Comparison of ENCODE assay signal across 9 cellular contexts in the genomic region with DNA sequence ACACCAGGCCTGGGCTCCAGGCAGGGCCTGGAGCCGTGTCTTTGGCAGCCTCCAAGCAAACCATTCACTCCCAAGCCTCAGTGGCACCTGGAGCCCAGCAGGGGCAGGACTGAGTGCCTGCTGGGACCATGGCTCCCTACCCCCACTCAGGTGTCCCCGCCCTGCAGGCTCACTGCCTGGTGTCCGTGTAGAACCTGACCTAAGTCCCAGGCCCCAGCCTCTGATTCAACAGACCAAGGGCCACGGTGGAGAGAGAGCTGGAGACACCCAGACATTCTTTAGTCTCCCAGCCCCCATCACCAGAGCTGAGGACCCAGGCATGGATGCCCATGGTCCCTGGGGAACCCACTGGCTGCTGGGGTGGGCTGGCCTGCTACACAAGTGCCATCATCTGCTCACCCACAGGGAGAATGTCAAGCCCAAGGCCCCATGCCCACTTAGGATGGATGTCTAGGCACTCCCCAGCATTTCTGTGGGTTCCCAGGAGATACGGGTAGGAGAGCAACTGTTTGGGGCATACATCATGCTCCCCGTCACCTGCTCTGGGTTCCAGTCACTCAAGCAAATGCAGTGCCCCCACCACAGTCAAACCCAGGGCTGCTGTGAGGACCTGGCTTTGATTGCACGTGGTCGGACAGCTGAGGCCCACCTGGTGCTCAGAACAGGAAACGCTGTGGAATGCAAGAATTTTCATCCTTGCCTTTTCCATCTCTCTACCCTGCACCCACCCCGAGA. TPM values are rescaled to one million over a fixed set of nuclear protein-coding genes. Genes with fewer than 3 reads are reported as not detected.
DNase-seq lines count a peak whose midpoint lies in the region; TF ChIP-seq lines count a peak whose summit lies in the region.
"Had no signal": no experiment of that assay in that cellular context is flagged by ENCODE, and none has a peak within 500 bp of the region (broad histone marks: within the 10 kb centered on the region; RNA-seq: fewer than 3 reads in every experiment).

No MANE protein-coding gene starts in this region.

- H3K27ac ChIP-seq in mammary epithelial cell (ENCODE audit: insufficient read depth, low read depth, low read length) = no peak overlapping the region
- no peak overlapping the region for H3K27ac ChIP-seq in neural progenitor cell
- no peak overlapping the region for H3K27ac ChIP-seq in stomach

- no peak overlapping the region for H3K9ac ChIP-seq in mammary epithelial cell (ENCODE audit: insufficient read depth, low read length)
- no peak overlapping the region for H3K9ac ChIP-seq in neural progenitor cell

- peaks cover 10% of the 10 kb centered on the region for H3K36me3 ChIP-seq in mammary epithelial cell (ENCODE audit: insufficient read depth, low read length)
- no peaks in the 10 kb centered on the region for H3K36me3 ChIP-seq in neural progenitor cell
- H3K36me3 ChIP-seq in stomach = peaks cover 0 to 36% (median 15%) of the 10 kb centered on the region in 4 donors

- 86% methylated on average over 10 of the region's 10 CpGs for WGBS in mammary epithelial cell (ENCODE audit: low coverage, missing lambda C conversion rate)
- WGBS in stomach, 5 donors = 74 to 81% (median 75%) methylated on average over 6 to 10 of the region's 10 CpGs

- no peak overlapping the region for H3K27ac Mint-ChIP-seq in neural progenitor cell

- dilution Hi-C loops in mammary epithelial cell (cut with HindIII; ENCODE audit: low sequenced_read_pairs) = no loop called here

- H3K27me3 ChIP-seq in mammary epithelial cell (ENCODE audit: insufficient read depth, low read length) = no peaks in the 10 kb centered on the region
- H3K27me3 ChIP-seq in neural progenitor cell = no peaks in the 10 kb centered on the region
- H3K27me3 ChIP-seq in stomach = no peaks in the 10 kb centered on the region

- H3K4me3 ChIP-seq in mammary epithelial cell (replicated peaks in 1 of 3; ENCODE audit: insufficient read depth in 1 of 3, low read depth in 2 of 3, low read length in 3 of 3) = no peak overlapping the region
- no peak overlapping the region for H3K4me3 ChIP-seq in neural progenitor cell
- no peak overlapping the region for H3K4me3 ChIP-seq in stomach

- CTCF ChIA-PET in mammary epithelial cell (lab: Charles Lee; ENCODE audit: low non-redundant PET) = no interaction called here

- H3K27me3 Mint-ChIP-seq in neural progenitor cell (ENCODE audit: insufficient read depth, low read depth) = peaks cover 29% of the 10 kb centered on the region

- TF ChIP-seq CTCF in mammary epithelial cell (conservative IDR thresholded peaks at IDR 0.05 in 1 of 2, IDR thresholded peaks at IDR 0.05 in 1 of 2; ENCODE audit: extremely low read depth in 1 of 2, insufficient read depth in 1 of 2, low read depth in 1 of 2, low read length in 2 of 2) (no peak), neural progenitor cell (IDR thresholded peaks at IDR 0.05) (no peak), stomach (IDR thresholded peaks at IDR 0.05) (no peak)

- H3K9me3 ChIP-seq in mammary epithelial cell (replicated peaks; ENCODE audit: insufficient read depth, low read length) = no peaks in the 10 kb centered on the region
- H3K9me3 ChIP-seq in neural progenitor cell (ENCODE audit: low read depth) = no peaks in the 10 kb centered on the region
- H3K9me3 ChIP-seq in stomach = peaks cover 0 to 3% (median 2%) of the 10 kb centered on the region in 4 donors

- peak overlapping the region; percentile 63 for H3K4me3 Mint-ChIP-seq in neural progenitor cell

- no peak for TF ChIP-seq POLR2A in stomach (IDR thresholded peaks at IDR 0.05)

- H3K4me1 Mint-ChIP-seq in neural progenitor cell = peaks cover 26% of the 10 kb centered on the region

- H2AFZ ChIP-seq in mammary epithelial cell (ENCODE audit: low read depth, low read length) (no peak overlapping the region), neural progenitor cell (replicated peaks) (no peak overlapping the region)

- TF ChIP-seq EP300 in stomach (IDR thresholded peaks at IDR 0.05) = no peak

- intact Hi-C loops in mammary epithelial cell (cut with micrococcal nuclease) (no loop called here), stomach (cut with DNase I; ENCODE audit: low total_unique reads) (no loop called here)

- H3K79me2 ChIP-seq in mammary epithelial cell (ENCODE audit: insufficient read depth, low read length) (no peaks in the 10 kb centered on the region), neural progenitor cell (ENCODE audit: low read depth) (no peaks in the 10 kb centered on the region)

- in situ Hi-C loops in mammary epithelial cell (cut with MboI; ENCODE audit: low sequenced_read_pairs in 2 of 2) = no loop called here

- peaks cover 10% of the 10 kb centered on the region for H3F3A ChIP-seq in neural progenitor cell (ENCODE audit: low read depth)

- peak; percentile 29 for DNase-seq in EL
- DNase-seq in HuH-7.5 (ENCODE audit: low spot score) = peak; percentile 33
- peak; percentile 27 for DNase-seq in mammary epithelial cell
- DNase-seq in neural progenitor cell (ENCODE audit: low spot score) = no peak
- no peak for DNase-seq in amniotic stem cell (lab: John Stamatoyannopoulos, UW)
- no peak for DNase-seq in stomach
- no peak for DNase-seq in stimulated activated CD4-positive, alpha-beta T cell treated with anti-CD3 and anti-CD28 coated beads, Interleukin-12 subunit alpha, Interleukin-12 subunit beta, amount 100 ng/mL, for 4 hours
- no peak for DNase-seq in middle frontal gyrus (ENCODE audit: extremely low spot score, low spot score)
- DNase-seq: left ventricle myocardium superior had no signal

- H4K20me1 ChIP-seq in mammary epithelial cell (ENCODE audit: insufficient read depth, low read length) (no peaks in the 10 kb centered on the region), neural progenitor cell (ENCODE audit: low read depth) (no peaks in the 10 kb centered on the region)

- BruUV-seq in mammary epithelial cell (replicated peaks; lab: Mats Ljungman, UMichigan) = no TSS peak

- H3K36me3 Mint-ChIP-seq in neural progenitor cell = no peaks in the 10 kb centered on the region

- H3K4me2 ChIP-seq in mammary epithelial cell (ENCODE audit: insufficient read depth, low read depth, low read length) = no peak overlapping the region
- H3K4me2 ChIP-seq in neural progenitor cell = no peak overlapping the region

- H3K4me1 ChIP-seq in mammary epithelial cell (ENCODE audit: insufficient read depth, low read length) (peaks cover 44% of the 10 kb centered on the region), neural progenitor cell (peaks cover 11% of the 10 kb centered on the region), stomach (peaks cover 9 to 34% (median 17%) of the 10 kb centered on the region in 4 donors)

- peaks cover 7% of the 10 kb centered on the region for H3K9me3 Mint-ChIP-seq in neural progenitor cell

RNA-seq across cellular contexts. Expression of gene ATG16L1, which starts 42.9 kb away (rescaled TPM):
- 10 to 100 TPM; 33.3 to 39.2 TPM for total RNA-seq in mammary epithelial cell
- 22.7 TPM for polyA plus RNA-seq in mammary epithelial cell
- polyA minus RNA-seq in mammary epithelial cell = 16.8 TPM
- total RNA-seq in neural progenitor cell (ENCODE audit: low replicate concordance) = 25.3 and 29.9 TPM in 2 replicates
- total RNA-seq in stomach = 10 to 100 TPM in 4 of 5 donors, 1 to 10 TPM in 1; 7.6 to 71.9 (median 34.1) TPM
- polyA plus RNA-seq in stomach = 10 to 100 TPM in 1 of 3 donors, 1 to 10 TPM in 2; 8.7 to 11.6 (median 8.7) TPM

Comparison
In these comparisons a context has a peak if more than half of its experiments do, and no peak if none do; other contexts are left out.
1. DNase-seq: peak in EL (single experiment), HuH-7.5 (single experiment) and mammary epithelial cell (single experiment); none in neural progenitor cell (single experiment), amniotic stem cell (single experiment), stomach (single experiment), stimulated activated CD4-positive, alpha-beta T cell treated with anti-CD3 and anti-CD28 coated beads, Interleukin-12 subunit alpha, Interleukin-12 subunit beta, amount 100 ng/mL, for 4 hours (single experiment) and middle frontal gyrus (single experiment).